ENCODE assay signal across 10 cellular contexts in genomic region chr3:196193738-196194541, GRCh38. TPM values are rescaled to one million over a fixed set of nuclear protein-coding genes. Genes with fewer than 3 reads are reported as not detected.
DNase-seq lines count a peak whose midpoint lies in the region; ATAC-seq and FAIRE-seq lines count a peak whose summit lies in the region.
"Had no signal": no experiment of that assay in that cellular context is flagged by ENCODE, and none has a peak within 500 bp of the region (broad histone marks: within the 10 kb centered on the region; RNA-seq: fewer than 3 reads in every experiment).

No MANE protein-coding gene starts in this region.

- no peaks in the 10 kb centered on the region for H3K9me3 ChIP-seq in small intestine (ENCODE audit: control insufficient read depth, low read depth)

- no peaks in the 10 kb centered on the region for H3K36me3 ChIP-seq in small intestine (ENCODE audit: control insufficient read depth in 2 of 2, insufficient read depth in 2 of 2, low read length in 2 of 2)

- no peak overlapping the region for H3K4me3 ChIP-seq in small intestine (ENCODE audit: low read depth in 1 of 2, low read length in 2 of 2)

- peak; percentile 79 to 83 for ATAC-seq in left cardiac atrium
- no peak for ATAC-seq in GM21825 (IDR thresholded peaks at IDR 0.05; ENCODE audit: unreplicated experiment)
- no peak for ATAC-seq in GM21786 (IDR thresholded peaks at IDR 0.05; ENCODE audit: unreplicated experiment)

- intact Hi-C loops in left cardiac atrium (cut with DNase I): no loop called here

- H3K27me3 ChIP-seq in small intestine (ENCODE audit: control insufficient read depth in 2 of 2, insufficient read depth in 2 of 2, low read length in 2 of 2): no peaks in the 10 kb centered on the region

- FAIRE-seq in small intestine (lab: Jason Lieb, UNC): no peak

- peak overlapping the region; percentile 83 to 86 for H3K27ac ChIP-seq in small intestine (ENCODE audit: low read depth in 1 of 2, low read length in 1 of 2)
- H3K27ac ChIP-seq: 22Rv1 had no signal

- peak; percentile 43 for DNase-seq in DMS 273 (lab: John Stamatoyannopoulos, UW; ENCODE audit: unreplicated experiment)
- DNase-seq in DMS 273 treated with DMSO at 0.1 percent for 48 hours (lab: John Stamatoyannopoulos, UW): no peak
- peak; percentile 29 for DNase-seq in UCSD-AML1 (lab: John Stamatoyannopoulos, UW; ENCODE audit: unreplicated experiment)
- DNase-seq in left cardiac atrium: peak; percentile 72
- peak; percentile 93 for DNase-seq in small intestine
- DNase-seq in NCI-H510A treated with DMSO at 0.1 percent for 48 hours (lab: John Stamatoyannopoulos, UW): no peak

- peaks cover 0 to 4% of the 10 kb centered on the region in 2 donors for H3K4me1 ChIP-seq in small intestine (ENCODE audit: control insufficient read depth in 2 of 2, insufficient read depth in 1 of 2, low read depth in 1 of 2, low read length in 1 of 2)

- 16 to 59% (median 34%) methylated on average over 13 of the region's 13 CpGs for WGBS in small intestine, 3 donors

RNA-seq across cellular contexts. Expression of gene ZDHHC19, which starts 17.3 kb away (rescaled TPM):
- not detected for total RNA-seq in left cardiac atrium
- under 1 TPM in 1 of 3 donors, not detected in 2; 0.22 TPM for polyA plus RNA-seq in small intestine
- total RNA-seq: pulmonary artery endothelial cell had no signal

RNA-seq across cellular contexts. Expression of gene SLC51A, which starts 22.4 kb away (rescaled TPM):
- under 1 TPM; 0.32 to 0.50 TPM for total RNA-seq in left cardiac atrium
- 100 to 1,000 TPM in 2 of 3 donors, 10 to 100 TPM in 1; 25.0 to 143 (median 117) TPM for polyA plus RNA-seq in small intestine
- total RNA-seq: pulmonary artery endothelial cell had no signal

Comparison
In these comparisons a context has a peak if more than half of its experiments do, and no peak if none do; other contexts are left out.
1. DNase-seq: peak in DMS 273 (single experiment), UCSD-AML1 (single experiment), left cardiac atrium (single experiment) and small intestine (single experiment); none in DMS 273 treated with DMSO at 0.1 percent for 48 hours (single experiment) and NCI-H510A treated with DMSO at 0.1 percent for 48 hours (single experiment).
2. ATAC-seq: peak in left cardiac atrium (2 of 2); none in GM21825 (single experiment) and GM21786 (single experiment).